In the genomic region with DNA sequence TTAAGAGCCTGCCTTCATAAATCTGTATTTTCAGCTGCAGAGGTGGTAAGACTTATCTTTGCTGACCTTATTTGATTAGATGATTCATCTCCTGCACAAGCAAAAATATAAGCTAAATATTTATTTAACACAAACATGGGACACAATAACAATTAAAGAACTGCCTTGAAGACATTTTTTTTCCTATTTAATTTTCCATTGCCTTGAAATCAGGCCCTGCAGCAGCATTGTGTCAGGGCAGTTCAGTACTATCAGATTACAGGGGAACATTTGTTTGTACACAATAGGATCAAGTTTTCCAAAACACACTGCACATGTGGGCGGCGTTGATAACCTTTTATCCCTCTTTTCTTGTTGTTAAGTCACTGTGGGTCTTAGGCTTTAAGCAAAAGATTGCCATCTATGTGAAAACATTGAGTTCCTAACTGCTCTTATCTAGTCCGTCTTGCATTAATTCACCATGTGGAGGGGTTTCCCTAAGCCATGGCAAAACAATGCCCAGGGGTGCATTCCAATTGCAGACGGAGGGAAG, we compare ENCODE assay signal across 1 cellular context.
TF ChIP-seq lines count a peak whose summit lies in the region.

No MANE protein-coding gene starts in this region.

TF ChIP-seq in K562, 482 proteins besides CTCF, POLR2A, EP300 and RAD21:
- TF ChIP-seq ETS2 (tag; IDR thresholded peaks at IDR 0.05; ENCODE audit: borderline replicate concordance, poor library complexity, severe bottlenecking): no peak
- no peak for TF ChIP-seq NR4A1 (CRISPR knock-in tag; IDR thresholded peaks at IDR 0.05)
- no peak for TF ChIP-seq NR4A1 (tag; IDR thresholded peaks at IDR 0.05)
- peak; percentile 43; the same call in 1 of the 2 replicates for TF ChIP-seq SOX6 (IDR thresholded peaks at IDR 0.05)
- no peak for TF ChIP-seq TOE1 (IDR thresholded peaks at IDR 0.05; ENCODE audit: borderline replicate concordance)
- TF ChIP-seq TOE1 (CRISPR knock-in tag; IDR thresholded peaks at IDR 0.05; ENCODE audit: borderline replicate concordance, low read depth): no peak
- no peak for TF ChIP-seq ZNF184 (CRISPR knock-in tag; IDR thresholded peaks at IDR 0.05)
- TF ChIP-seq TAL1 (IDR thresholded peaks at IDR 0.05): peak; percentile 10; the same call in 1 of the 2 replicates
- TF ChIP-seq FOXJ2 (tag; IDR thresholded peaks at IDR 0.05): no peak
